In the genomic region with DNA sequence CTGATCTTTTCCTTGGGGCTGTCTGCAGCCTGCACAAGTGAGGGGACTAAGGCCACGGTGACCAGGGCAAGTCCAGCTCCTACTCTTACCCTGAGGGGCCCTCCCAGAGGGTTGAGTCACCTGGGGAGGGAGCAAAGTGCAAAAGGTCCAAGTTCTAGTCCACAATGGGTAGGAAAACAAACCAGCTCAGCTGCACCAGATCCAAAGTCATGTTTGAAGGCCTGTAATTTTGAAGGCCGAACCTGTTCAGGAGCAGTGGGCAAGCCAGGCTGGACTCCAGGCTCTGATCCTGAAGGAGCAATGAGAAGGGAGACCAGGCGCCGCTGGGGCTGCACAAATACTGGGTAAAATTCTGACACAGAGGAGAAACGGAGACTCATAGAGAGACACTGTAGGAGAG, we compare ENCODE assay signal across 1 cellular context.
A peak's percentile ranks its signal among the peaks of the same experiment; 100 is the strongest.
TF ChIP-seq lines count a peak whose summit lies in the region.

No MANE protein-coding gene starts in this region.

TF ChIP-seq in HepG2, 621 proteins besides CTCF, POLR2A, EP300 and RAD21 (continued from another document and continues in another):
- TF ChIP-seq RBM39 (IDR thresholded peaks at IDR 0.05; ENCODE audit: low read depth, low read length, poor library complexity, severe bottlenecking) = no peak
- no peak for TF ChIP-seq ZNF839 (CRISPR knock-in tag; IDR thresholded peaks at IDR 0.05; ENCODE audit: borderline replicate concordance)
- no peak for TF ChIP-seq ZNF446 (CRISPR knock-in tag; IDR thresholded peaks at IDR 0.05)
- TF ChIP-seq, protein P1, sequence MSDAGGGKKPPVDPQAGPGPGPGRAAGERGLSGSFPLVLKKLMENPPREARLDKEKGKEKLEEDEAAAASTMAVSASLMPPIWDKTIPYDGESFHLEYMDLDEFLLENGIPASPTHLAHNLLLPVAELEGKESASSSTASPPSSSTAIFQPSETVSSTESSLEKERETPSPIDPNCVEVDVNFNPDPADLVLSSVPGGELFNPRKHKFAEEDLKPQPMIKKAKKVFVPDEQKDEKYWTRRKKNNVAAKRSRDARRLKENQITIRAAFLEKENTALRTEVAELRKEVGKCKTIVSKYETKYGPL (CRISPR knock-in tag; IDR thresholded peaks at IDR 0.05) = no peak
- TF ChIP-seq ZNF350 (CRISPR knock-in tag; IDR thresholded peaks at IDR 0.05; ENCODE audit: borderline replicate concordance, low read depth) = peak; percentile 87
- TF ChIP-seq ZSCAN25 (CRISPR knock-in tag; IDR thresholded peaks at IDR 0.05) = 0 out of 2 replicates have a peak, but pooled peaks have one; percentile 38
- TF ChIP-seq SP140L (CRISPR knock-in tag; IDR thresholded peaks at IDR 0.05; ENCODE audit: borderline replicate concordance) = no peak
- TF ChIP-seq, protein P2, sequence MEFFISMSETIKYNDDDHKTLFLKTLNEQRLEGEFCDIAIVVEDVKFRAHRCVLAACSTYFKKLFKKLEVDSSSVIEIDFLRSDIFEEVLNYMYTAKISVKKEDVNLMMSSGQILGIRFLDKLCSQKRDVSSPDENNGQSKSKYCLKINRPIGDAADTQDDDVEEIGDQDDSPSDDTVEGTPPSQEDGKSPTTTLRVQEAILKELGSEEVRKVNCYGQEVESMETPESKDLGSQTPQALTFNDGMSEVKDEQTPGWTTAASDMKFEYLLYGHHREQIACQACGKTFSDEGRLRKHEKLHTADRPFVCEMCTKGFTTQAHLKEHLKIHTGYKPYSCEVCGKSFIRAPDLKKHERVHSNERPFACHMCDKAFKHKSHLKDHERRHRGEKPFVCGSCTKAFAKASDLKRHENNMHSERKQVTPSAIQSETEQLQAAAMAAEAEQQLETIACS (CRISPR knock-in tag; IDR thresholded peaks at IDR 0.05) = no peak
- TF ChIP-seq ZNF550 (CRISPR knock-in tag; IDR thresholded peaks at IDR 0.05; ENCODE audit: borderline replicate concordance) = no peak
- TF ChIP-seq ZNF234 (CRISPR knock-in tag; conservative IDR thresholded peaks at IDR 0.05) = no peak
- no peak for TF ChIP-seq ZNF549 (CRISPR knock-in tag; IDR thresholded peaks at IDR 0.05)
- TF ChIP-seq, protein P3, sequence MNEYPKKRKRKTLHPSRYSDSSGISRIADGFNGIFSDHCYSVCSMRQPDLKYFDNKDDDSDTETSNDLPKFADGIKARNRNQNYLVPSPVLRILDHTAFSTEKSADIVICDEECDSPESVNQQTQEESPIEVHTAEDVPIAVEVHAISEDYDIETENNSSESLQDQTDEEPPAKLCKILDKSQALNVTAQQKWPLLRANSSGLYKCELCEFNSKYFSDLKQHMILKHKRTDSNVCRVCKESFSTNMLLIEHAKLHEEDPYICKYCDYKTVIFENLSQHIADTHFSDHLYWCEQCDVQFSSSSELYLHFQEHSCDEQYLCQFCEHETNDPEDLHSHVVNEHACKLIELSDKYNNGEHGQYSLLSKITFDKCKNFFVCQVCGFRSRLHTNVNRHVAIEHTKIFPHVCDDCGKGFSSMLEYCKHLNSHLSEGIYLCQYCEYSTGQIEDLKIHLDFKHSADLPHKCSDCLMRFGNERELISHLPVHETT (CRISPR knock-in tag; conservative IDR thresholded peaks at IDR 0.05) = 0 out of 2 replicates have a peak, but pooled peaks have one; percentile 52
- TF ChIP-seq ZNF326 (CRISPR knock-in tag; IDR thresholded peaks at IDR 0.05; ENCODE audit: borderline replicate concordance) = no peak
- TF ChIP-seq ZNF83 (CRISPR knock-in tag; IDR thresholded peaks at IDR 0.05; ENCODE audit: borderline replicate concordance) = no peak
- TF ChIP-seq ZNF782 (CRISPR knock-in tag; IDR thresholded peaks at IDR 0.05; ENCODE audit: borderline replicate concordance) = no peak
- TF ChIP-seq, protein P4, sequence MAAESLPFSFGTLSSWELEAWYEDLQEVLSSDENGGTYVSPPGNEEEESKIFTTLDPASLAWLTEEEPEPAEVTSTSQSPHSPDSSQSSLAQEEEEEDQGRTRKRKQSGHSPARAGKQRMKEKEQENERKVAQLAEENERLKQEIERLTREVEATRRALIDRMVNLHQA (CRISPR knock-in tag; IDR thresholded peaks at IDR 0.05) = no peak
- TF ChIP-seq ETV6 (CRISPR knock-in tag; conservative IDR thresholded peaks at IDR 0.05) = 0 out of 2 replicates have a peak, but pooled peaks have one; percentile 51
- TF ChIP-seq ZNF510 (CRISPR knock-in tag; IDR thresholded peaks at IDR 0.05; ENCODE audit: low read depth) = no peak
- TF ChIP-seq, protein P5, sequence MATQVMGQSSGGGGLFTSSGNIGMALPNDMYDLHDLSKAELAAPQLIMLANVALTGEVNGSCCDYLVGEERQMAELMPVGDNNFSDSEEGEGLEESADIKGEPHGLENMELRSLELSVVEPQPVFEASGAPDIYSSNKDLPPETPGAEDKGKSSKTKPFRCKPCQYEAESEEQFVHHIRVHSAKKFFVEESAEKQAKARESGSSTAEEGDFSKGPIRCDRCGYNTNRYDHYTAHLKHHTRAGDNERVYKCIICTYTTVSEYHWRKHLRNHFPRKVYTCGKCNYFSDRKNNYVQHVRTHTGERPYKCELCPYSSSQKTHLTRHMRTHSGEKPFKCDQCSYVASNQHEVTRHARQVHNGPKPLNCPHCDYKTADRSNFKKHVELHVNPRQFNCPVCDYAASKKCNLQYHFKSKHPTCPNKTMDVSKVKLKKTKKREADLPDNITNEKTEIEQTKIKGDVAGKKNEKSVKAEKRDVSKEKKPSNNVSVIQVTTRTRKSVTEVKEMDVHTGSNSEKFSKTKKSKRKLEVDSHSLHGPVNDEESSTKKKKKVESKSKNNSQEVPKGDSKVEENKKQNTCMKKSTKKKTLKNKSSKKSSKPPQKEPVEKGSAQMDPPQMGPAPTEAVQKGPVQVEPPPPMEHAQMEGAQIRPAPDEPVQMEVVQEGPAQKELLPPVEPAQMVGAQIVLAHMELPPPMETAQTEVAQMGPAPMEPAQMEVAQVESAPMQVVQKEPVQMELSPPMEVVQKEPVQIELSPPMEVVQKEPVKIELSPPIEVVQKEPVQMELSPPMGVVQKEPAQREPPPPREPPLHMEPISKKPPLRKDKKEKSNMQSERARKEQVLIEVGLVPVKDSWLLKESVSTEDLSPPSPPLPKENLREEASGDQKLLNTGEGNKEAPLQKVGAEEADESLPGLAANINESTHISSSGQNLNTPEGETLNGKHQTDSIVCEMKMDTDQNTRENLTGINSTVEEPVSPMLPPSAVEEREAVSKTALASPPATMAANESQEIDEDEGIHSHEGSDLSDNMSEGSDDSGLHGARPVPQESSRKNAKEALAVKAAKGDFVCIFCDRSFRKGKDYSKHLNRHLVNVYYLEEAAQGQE (IDR thresholded peaks at IDR 0.05; ENCODE audit: borderline replicate concordance in 1 of 2, low read depth in 1 of 2, low read length in 2 of 2) = peak in 1 of 2 experiments; percentile 75; a peak in 1 of 4 replicates
- TF ChIP-seq ZNF777 (CRISPR knock-in tag; IDR thresholded peaks at IDR 0.05) = no peak; the same call in 1 of the 2 replicates
- TF ChIP-seq ZNF367 (CRISPR knock-in tag; IDR thresholded peaks at IDR 0.05; ENCODE audit: borderline replicate concordance) = no peak
- no peak for TF ChIP-seq STAG1 (CRISPR knock-in tag; IDR thresholded peaks at IDR 0.05)
- TF ChIP-seq, protein P6, sequence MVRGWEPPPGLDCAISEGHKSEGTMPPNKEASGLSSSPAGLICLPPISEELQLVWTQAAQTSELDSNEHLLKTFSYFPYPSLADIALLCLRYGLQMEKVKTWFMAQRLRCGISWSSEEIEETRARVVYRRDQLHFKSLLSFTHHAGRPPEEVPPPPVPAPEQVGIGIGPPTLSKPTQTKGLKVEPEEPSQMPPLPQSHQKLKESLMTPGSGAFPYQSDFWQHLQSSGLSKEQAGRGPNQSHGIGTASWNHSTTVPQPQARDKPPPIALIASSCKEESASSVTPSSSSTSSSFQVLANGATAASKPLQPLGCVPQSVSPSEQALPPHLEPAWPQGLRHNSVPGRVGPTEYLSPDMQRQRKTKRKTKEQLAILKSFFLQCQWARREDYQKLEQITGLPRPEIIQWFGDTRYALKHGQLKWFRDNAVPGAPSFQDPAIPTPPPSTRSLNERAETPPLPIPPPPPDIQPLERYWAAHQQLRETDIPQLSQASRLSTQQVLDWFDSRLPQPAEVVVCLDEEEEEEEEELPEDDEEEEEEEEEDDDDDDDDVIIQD (CRISPR knock-in tag; IDR thresholded peaks at IDR 0.05; ENCODE audit: low read depth) = peak; percentile 75
- TF ChIP-seq, protein P7, sequence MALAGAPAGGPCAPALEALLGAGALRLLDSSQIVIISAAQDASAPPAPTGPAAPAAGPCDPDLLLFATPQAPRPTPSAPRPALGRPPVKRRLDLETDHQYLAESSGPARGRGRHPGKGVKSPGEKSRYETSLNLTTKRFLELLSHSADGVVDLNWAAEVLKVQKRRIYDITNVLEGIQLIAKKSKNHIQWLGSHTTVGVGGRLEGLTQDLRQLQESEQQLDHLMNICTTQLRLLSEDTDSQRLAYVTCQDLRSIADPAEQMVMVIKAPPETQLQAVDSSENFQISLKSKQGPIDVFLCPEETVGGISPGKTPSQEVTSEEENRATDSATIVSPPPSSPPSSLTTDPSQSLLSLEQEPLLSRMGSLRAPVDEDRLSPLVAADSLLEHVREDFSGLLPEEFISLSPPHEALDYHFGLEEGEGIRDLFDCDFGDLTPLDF (CRISPR knock-in tag; IDR thresholded peaks at IDR 0.05) = no peak
- TF ChIP-seq ZNF724P (CRISPR knock-in tag; IDR thresholded peaks at IDR 0.05; ENCODE audit: borderline replicate concordance) = no peak
- TF ChIP-seq, protein P8, sequence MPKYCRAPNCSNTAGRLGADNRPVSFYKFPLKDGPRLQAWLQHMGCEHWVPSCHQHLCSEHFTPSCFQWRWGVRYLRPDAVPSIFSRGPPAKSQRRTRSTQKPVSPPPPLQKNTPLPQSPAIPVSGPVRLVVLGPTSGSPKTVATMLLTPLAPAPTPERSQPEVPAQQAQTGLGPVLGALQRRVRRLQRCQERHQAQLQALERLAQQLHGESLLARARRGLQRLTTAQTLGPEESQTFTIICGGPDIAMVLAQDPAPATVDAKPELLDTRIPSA (CRISPR knock-in tag; IDR thresholded peaks at IDR 0.05; ENCODE audit: borderline replicate concordance) = no peak
- TF ChIP-seq XRCC5 (optimal IDR thresholded peaks at IDR 0.05; ENCODE audit: low read length) = peak; percentile 68
- TF ChIP-seq NFATC3 (CRISPR knock-in tag; IDR thresholded peaks at IDR 0.05) = no peak
- peak; percentile 93 for TF ChIP-seq MED1 (CRISPR knock-in tag; IDR thresholded peaks at IDR 0.05)
- TF ChIP-seq YY1 (IDR thresholded peaks at IDR 0.05; ENCODE audit: insufficient read depth, insufficient replicate concordance, low read depth, low read length) = peak; percentile 45
- no peak for TF ChIP-seq ZNF343 (CRISPR knock-in tag; IDR thresholded peaks at IDR 0.05)
- TF ChIP-seq ZNF607 (CRISPR knock-in tag; IDR thresholded peaks at IDR 0.05; ENCODE audit: borderline replicate concordance) = peak; percentile 80; the same call in 1 of the 2 replicates
- TF ChIP-seq NCOA2 (CRISPR knock-in tag; IDR thresholded peaks at IDR 0.05) = peak; percentile 92
- TF ChIP-seq ZNF652 (CRISPR knock-in tag; IDR thresholded peaks at IDR 0.05; ENCODE audit: borderline replicate concordance, low read depth) = no peak
- TF ChIP-seq ZNF335 (CRISPR knock-in tag; IDR thresholded peaks at IDR 0.05) = peak; percentile 59; the same call in 1 of the 2 replicates
- no peak for TF ChIP-seq RFX3 (CRISPR knock-in tag; IDR thresholded peaks at IDR 0.05)
- TF ChIP-seq RORA (CRISPR knock-in tag; IDR thresholded peaks at IDR 0.05) = no peak
- no peak for TF ChIP-seq ZNF230 (CRISPR knock-in tag; IDR thresholded peaks at IDR 0.05)
- TF ChIP-seq ZNF235 (CRISPR knock-in tag; IDR thresholded peaks at IDR 0.05; ENCODE audit: borderline replicate concordance) = peak; percentile 47; the same call in 1 of the 2 replicates
- TF ChIP-seq JUND (CRISPR knock-in tag; IDR thresholded peaks at IDR 0.05) = peak; percentile 97
- TF ChIP-seq, protein P9, sequence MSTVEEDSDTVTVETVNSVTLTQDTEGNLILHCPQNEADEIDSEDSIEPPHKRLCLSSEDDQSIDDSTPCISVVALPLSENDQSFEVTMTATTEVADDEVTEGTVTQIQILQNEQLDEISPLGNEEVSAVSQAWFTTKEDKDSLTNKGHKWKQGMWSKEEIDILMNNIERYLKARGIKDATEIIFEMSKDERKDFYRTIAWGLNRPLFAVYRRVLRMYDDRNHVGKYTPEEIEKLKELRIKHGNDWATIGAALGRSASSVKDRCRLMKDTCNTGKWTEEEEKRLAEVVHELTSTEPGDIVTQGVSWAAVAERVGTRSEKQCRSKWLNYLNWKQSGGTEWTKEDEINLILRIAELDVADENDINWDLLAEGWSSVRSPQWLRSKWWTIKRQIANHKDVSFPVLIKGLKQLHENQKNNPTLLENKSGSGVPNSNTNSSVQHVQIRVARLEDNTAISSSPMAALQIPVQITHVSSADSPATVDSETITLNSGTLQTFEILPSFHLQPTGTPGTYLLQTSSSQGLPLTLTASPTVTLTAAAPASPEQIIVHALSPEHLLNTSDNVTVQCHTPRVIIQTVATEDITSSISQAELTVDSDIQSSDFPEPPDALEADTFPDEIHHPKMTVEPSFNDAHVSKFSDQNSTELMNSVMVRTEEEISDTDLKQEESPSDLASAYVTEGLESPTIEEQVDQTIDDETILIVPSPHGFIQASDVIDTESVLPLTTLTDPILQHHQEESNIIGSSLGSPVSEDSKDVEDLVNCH (CRISPR knock-in tag; IDR thresholded peaks at IDR 0.05) = no peak
- TF ChIP-seq ZNF251 (CRISPR knock-in tag; IDR thresholded peaks at IDR 0.05) = no peak
- no peak for TF ChIP-seq CHD2 (IDR thresholded peaks at IDR 0.05; ENCODE audit: low read depth, low read length)
- no peak; the same call in 1 of the 2 replicates for TF ChIP-seq BRD4 (CRISPR knock-in tag; IDR thresholded peaks at IDR 0.05)
- no peak for TF ChIP-seq AKAP8 (CRISPR knock-in tag; IDR thresholded peaks at IDR 0.05)
- TF ChIP-seq EHMT2 (IDR thresholded peaks at IDR 0.05; ENCODE audit: borderline replicate concordance, low read depth, low read length) = no peak; the same call in 1 of the 2 replicates
- no peak for TF ChIP-seq ZNF468 (CRISPR knock-in tag; IDR thresholded peaks at IDR 0.05)
- TF ChIP-seq SMAD3 (CRISPR knock-in tag; IDR thresholded peaks at IDR 0.05) = peak; percentile 93
- TF ChIP-seq TEAD3 (CRISPR knock-in tag; optimal IDR thresholded peaks at IDR 0.05; ENCODE audit: borderline replicate concordance) = peak; percentile 71
- no peak; the same call in 1 of the 2 replicates for TF ChIP-seq ZFP90 (CRISPR knock-in tag; IDR thresholded peaks at IDR 0.05; ENCODE audit: borderline replicate concordance)
- TF ChIP-seq ZNF547 (CRISPR knock-in tag; IDR thresholded peaks at IDR 0.05) = no peak
- TF ChIP-seq ISL2 (CRISPR knock-in tag; IDR thresholded peaks at IDR 0.05) = peak; percentile 89
- TF ChIP-seq ZNF543 (CRISPR knock-in tag; IDR thresholded peaks at IDR 0.05) = peak; percentile 49; the same call in 1 of the 2 replicates
- TF ChIP-seq ZNF354B (CRISPR knock-in tag; IDR thresholded peaks at IDR 0.05) = no peak
- TF ChIP-seq NFYC (CRISPR knock-in tag; IDR thresholded peaks at IDR 0.05) = no peak
- peak; percentile 89; the same call in 1 of the 2 replicates for TF ChIP-seq SPEN (CRISPR knock-in tag; IDR thresholded peaks at IDR 0.05; ENCODE audit: low read depth)
